In genomic region chr9:37107701-37108100, GRCh38 we compare ENCODE assay signal across 1 cellular context.
TF ChIP-seq lines count a peak whose summit lies in the region.

No MANE protein-coding gene starts in this region.

TF ChIP-seq in GM23338, 12 proteins besides CTCF, POLR2A, EP300 and RAD21:
- TF ChIP-seq, protein P1, sequence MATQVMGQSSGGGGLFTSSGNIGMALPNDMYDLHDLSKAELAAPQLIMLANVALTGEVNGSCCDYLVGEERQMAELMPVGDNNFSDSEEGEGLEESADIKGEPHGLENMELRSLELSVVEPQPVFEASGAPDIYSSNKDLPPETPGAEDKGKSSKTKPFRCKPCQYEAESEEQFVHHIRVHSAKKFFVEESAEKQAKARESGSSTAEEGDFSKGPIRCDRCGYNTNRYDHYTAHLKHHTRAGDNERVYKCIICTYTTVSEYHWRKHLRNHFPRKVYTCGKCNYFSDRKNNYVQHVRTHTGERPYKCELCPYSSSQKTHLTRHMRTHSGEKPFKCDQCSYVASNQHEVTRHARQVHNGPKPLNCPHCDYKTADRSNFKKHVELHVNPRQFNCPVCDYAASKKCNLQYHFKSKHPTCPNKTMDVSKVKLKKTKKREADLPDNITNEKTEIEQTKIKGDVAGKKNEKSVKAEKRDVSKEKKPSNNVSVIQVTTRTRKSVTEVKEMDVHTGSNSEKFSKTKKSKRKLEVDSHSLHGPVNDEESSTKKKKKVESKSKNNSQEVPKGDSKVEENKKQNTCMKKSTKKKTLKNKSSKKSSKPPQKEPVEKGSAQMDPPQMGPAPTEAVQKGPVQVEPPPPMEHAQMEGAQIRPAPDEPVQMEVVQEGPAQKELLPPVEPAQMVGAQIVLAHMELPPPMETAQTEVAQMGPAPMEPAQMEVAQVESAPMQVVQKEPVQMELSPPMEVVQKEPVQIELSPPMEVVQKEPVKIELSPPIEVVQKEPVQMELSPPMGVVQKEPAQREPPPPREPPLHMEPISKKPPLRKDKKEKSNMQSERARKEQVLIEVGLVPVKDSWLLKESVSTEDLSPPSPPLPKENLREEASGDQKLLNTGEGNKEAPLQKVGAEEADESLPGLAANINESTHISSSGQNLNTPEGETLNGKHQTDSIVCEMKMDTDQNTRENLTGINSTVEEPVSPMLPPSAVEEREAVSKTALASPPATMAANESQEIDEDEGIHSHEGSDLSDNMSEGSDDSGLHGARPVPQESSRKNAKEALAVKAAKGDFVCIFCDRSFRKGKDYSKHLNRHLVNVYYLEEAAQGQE (IDR thresholded peaks at IDR 0.05; ENCODE audit: unreplicated experiment): no peak
- TF ChIP-seq CREB1 (CRISPR knock-in tag; IDR thresholded peaks at IDR 0.05; ENCODE audit: low read depth) (no peak), ZNF114 (CRISPR knock-in tag; IDR thresholded peaks at IDR 0.05) (no peak)
